Comparison of ENCODE assay signal across 8 cellular contexts in the genomic region with DNA sequence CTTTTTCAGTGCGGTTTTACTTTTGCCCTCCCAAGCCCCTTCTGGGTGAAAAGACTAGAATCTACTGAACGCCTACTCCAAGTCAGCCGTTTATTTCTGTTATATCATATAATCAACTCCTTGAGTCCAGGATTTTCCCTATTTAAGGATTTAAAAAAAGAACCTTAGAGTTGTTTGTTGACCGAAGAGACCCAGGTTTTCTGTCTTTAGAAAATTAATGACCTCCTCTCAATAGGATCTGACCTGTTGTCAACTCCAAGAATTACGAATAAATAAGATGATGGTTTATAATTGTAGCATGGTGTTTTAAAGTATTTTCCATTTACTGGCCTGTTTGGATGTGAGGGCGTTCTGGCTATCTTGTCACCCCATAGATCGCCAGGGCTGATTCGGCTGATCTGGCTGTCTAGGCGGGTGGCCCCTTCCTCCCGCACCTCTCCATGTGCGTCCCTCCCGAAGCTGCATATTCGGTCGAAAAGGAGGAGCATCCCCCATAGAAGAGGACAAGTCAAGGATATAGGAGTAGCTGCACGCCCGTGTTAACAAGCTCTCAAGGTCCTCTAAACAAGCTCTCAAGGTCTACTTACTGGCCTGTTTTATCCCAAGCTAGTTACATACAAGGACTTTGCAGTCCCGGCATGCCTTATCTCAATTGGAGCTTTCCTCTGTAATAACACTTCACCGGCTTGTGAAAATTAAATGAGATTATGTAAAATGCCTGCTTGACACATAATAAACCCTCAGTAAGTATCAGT. TPM values are rescaled to one million over a fixed set of nuclear protein-coding genes. Genes with fewer than 3 reads are reported as not detected.
DNase-seq lines count a peak whose midpoint lies in the region; ATAC-seq and TF ChIP-seq lines count a peak whose summit lies in the region.

No MANE protein-coding gene starts in this region.

- peak overlapping the region; percentile 42 for H3K4me3 ChIP-seq in hepatocyte

- peaks cover 37% of the 10 kb centered on the region for H3K79me2 ChIP-seq in hepatocyte

- no peaks in the 10 kb centered on the region for H3K9me3 ChIP-seq in hepatocyte (ENCODE audit: low read depth)

- H3K9me3 Mint-ChIP-seq in activated CD4-positive, alpha-beta memory T cell treated with anti-CD3 and anti-CD28 coated beads, Interleukin-2, amount 10 ng/mL, durations not matched to agents 7 days and 5 days: no peaks in the 10 kb centered on the region

- peak overlapping the region; percentile 78 for H2AFZ ChIP-seq in hepatocyte

- WGBS in hepatocyte (ENCODE audit: low lambda C conversion rate, missing lambda C conversion rate): 37% methylated on average over 18 of the region's 18 CpGs

- peak overlapping the region; percentile 98 for H3K27ac ChIP-seq in hepatocyte

- peaks cover 58% of the 10 kb centered on the region for H3K4me1 Mint-ChIP-seq in activated CD4-positive, alpha-beta memory T cell treated with anti-CD3 and anti-CD28 coated beads, Interleukin-2, amount 10 ng/mL, durations not matched to agents 7 days and 5 days

- H3K9me2 ChIP-seq in hepatocyte (replicated peaks; ENCODE audit: insufficient read depth): no peaks in the 10 kb centered on the region

- peak overlapping the region; percentile 97 for H3K27ac Mint-ChIP-seq in activated CD4-positive, alpha-beta memory T cell treated with anti-CD3 and anti-CD28 coated beads, Interleukin-2, amount 10 ng/mL, durations not matched to agents 7 days and 5 days

- H4K20me1 ChIP-seq in hepatocyte (ENCODE audit: insufficient read depth, poor library complexity, severe bottlenecking): peaks cover 21% of the 10 kb centered on the region

- peaks cover 16% of the 10 kb centered on the region for H3K4me1 ChIP-seq in hepatocyte (ENCODE audit: insufficient read depth)

- POLR2A ChIA-PET in activated CD4-positive, alpha-beta memory T cell treated with anti-CD3 and anti-CD28 coated beads, Interleukin-2, amount 10 ng/mL, durations not matched to agents 7 days and 5 days (lab: Charles Lee): interaction anchor here (0.7 to 2.7 kb wide), 18 partner anchors 9 to 759 kb away, joined by 3 to 16 read pairs (median 6); partner anchors contain the start of genes DCAF12, NFX1, UBAP1 and UBE2R2

- no peak for ATAC-seq in HG03520 (IDR thresholded peaks at IDR 0.05; ENCODE audit: unreplicated experiment)
- ATAC-seq in HG03025 (IDR thresholded peaks at IDR 0.05; ENCODE audit: low FRiP score, unreplicated experiment): no peak

- no peak for TF ChIP-seq CTCF in hepatocyte (IDR thresholded peaks at IDR 0.05; ENCODE audit: poor library complexity)

- no peaks in the 10 kb centered on the region for H3K27me3 ChIP-seq in hepatocyte

- no peaks in the 10 kb centered on the region for H3K36me3 ChIP-seq in hepatocyte (replicated peaks; ENCODE audit: insufficient read depth, low read depth)

- CTCF ChIA-PET in activated CD4-positive, alpha-beta memory T cell treated with anti-CD3 and anti-CD28 coated beads, Interleukin-2, amount 10 ng/mL, durations not matched to agents 7 days and 5 days (lab: Charles Lee): interaction anchor here (0.7 to 2.5 kb wide), 2 partner anchors 24 to 327 kb away, joined by 3 to 11 read pairs; partner anchors contain the start of gene MYORG

- peaks cover 5% of the 10 kb centered on the region for H3K36me3 Mint-ChIP-seq in activated CD4-positive, alpha-beta memory T cell treated with anti-CD3 and anti-CD28 coated beads, Interleukin-2, amount 10 ng/mL, durations not matched to agents 7 days and 5 days (ENCODE audit: low read depth)

- peak overlapping the region; percentile 89 for H3K4me3 Mint-ChIP-seq in activated CD4-positive, alpha-beta memory T cell treated with anti-CD3 and anti-CD28 coated beads, Interleukin-2, amount 10 ng/mL, durations not matched to agents 7 days and 5 days

- peak; percentile 63 for DNase-seq in activated effector memory CD4-positive, alpha-beta T cell treated with anti-CD3 and anti-CD28 coated beads, Interleukin-2, amount 50 U/mL, for 16 hours
- no peak for DNase-seq in activated effector memory CD4-positive, alpha-beta T cell treated with Interleukin-2 at 50 U/mL for 16 hours
- no peak for DNase-seq in activated CD4-positive, alpha-beta memory T cell treated with anti-CD3 and anti-CD28 coated beads, Interleukin-2, amount 10 ng/mL, durations not matched to agents 7 days and 5 days
- DNase-seq in hepatocyte (ENCODE audit: low spot score): peak; percentile 34
- peak; percentile 29 for DNase-seq in stimulated activated CD8-positive, alpha-beta memory T cell treated with anti-CD3 and anti-CD28 coated beads, Interleukin-4, amount 100 ng/mL, for 48 hours
- DNase-seq in stimulated activated naive CD4-positive, alpha-beta T cell treated with Interleukin-2 at 50 U/mL for 16 hours (lab: John Stamatoyannopoulos, UW): no peak

- peak overlapping the region; percentile 80 for H3K4me2 ChIP-seq in hepatocyte

- no peaks in the 10 kb centered on the region for H3K27me3 Mint-ChIP-seq in activated CD4-positive, alpha-beta memory T cell treated with anti-CD3 and anti-CD28 coated beads, Interleukin-2, amount 10 ng/mL, durations not matched to agents 7 days and 5 days

RNA-seq across cellular contexts. Expression of gene UBAP2, which starts 1.1 kb away (rescaled TPM):
- total RNA-seq in activated CD4-positive, alpha-beta memory T cell treated with anti-CD3 and anti-CD28 coated beads, Interleukin-2, amount 10 ng/mL, durations not matched to agents 7 days and 5 days: 10 to 100 TPM; 42.6 to 43.7 TPM
- 22.9 and 24.9 TPM in 2 replicates for total RNA-seq in hepatocyte
- 22.4 and 31.2 TPM in 2 replicates for polyA plus RNA-seq in hepatocyte

Comparison
In these comparisons a context has a peak if more than half of its experiments do, and no peak if none do; other contexts are left out.
1. DNase-seq: peak in activated effector memory CD4-positive, alpha-beta T cell treated with anti-CD3 and anti-CD28 coated beads, Interleukin-2, amount 50 U/mL, for 16 hours (single experiment), hepatocyte (single experiment) and stimulated activated CD8-positive, alpha-beta memory T cell treated with anti-CD3 and anti-CD28 coated beads, Interleukin-4, amount 100 ng/mL, for 48 hours (single experiment); none in activated effector memory CD4-positive, alpha-beta T cell treated with Interleukin-2 at 50 U/mL for 16 hours (single experiment), activated CD4-positive, alpha-beta memory T cell treated with anti-CD3 and anti-CD28 coated beads, Interleukin-2, amount 10 ng/mL, durations not matched to agents 7 days and 5 days (single experiment) and stimulated activated naive CD4-positive, alpha-beta T cell treated with Interleukin-2 at 50 U/mL for 16 hours (single experiment).